Comparison of ENCODE assay signal across 1 cellular context in genomic region chr4:70759627-70760026, GRCh38.
TF ChIP-seq lines count a peak whose summit lies in the region.

No MANE protein-coding gene starts in this region.

TF ChIP-seq in IMR-90, 13 proteins besides CTCF, POLR2A, EP300 and RAD21 (continued from another document):
- no peak for TF ChIP-seq ELK1 (IDR thresholded peaks at IDR 0.05; ENCODE audit: borderline replicate concordance, low read depth, low read length)
- no peak for TF ChIP-seq SMC3 (IDR thresholded peaks at IDR 0.05; ENCODE audit: low read depth, low read length)
- no peak for TF ChIP-seq CHD1 (IDR thresholded peaks at IDR 0.05; ENCODE audit: low read depth, low read length)
- TF ChIP-seq MXI1 (IDR thresholded peaks at IDR 0.05; ENCODE audit: borderline replicate concordance, low read depth, low read length), result no peak
- no peak for TF ChIP-seq RFX5 (IDR thresholded peaks at IDR 0.05; ENCODE audit: low read depth, low read length)
- TF ChIP-seq BHLHE40 (IDR thresholded peaks at IDR 0.05; ENCODE audit: low read depth, low read length), result no peak
- no peak for TF ChIP-seq FOS (IDR thresholded peaks at IDR 0.05; ENCODE audit: low read depth, low read length)
- TF ChIP-seq MAZ (IDR thresholded peaks at IDR 0.05; ENCODE audit: borderline replicate concordance, low read depth, low read length), result no peak
